In genomic region chr11:67022341-67022933, GRCh38 we compare ENCODE assay signal across 7 cellular contexts. TPM values are rescaled to one million over a fixed set of nuclear protein-coding genes. Genes with fewer than 3 reads are reported as not detected.
DNase-seq lines count a peak whose midpoint lies in the region; ATAC-seq and TF ChIP-seq lines count a peak whose summit lies in the region.

No MANE protein-coding gene starts in this region.

- intact Hi-C loops in left cardiac atrium (cut with DNase I) = no loop called here
- intact Hi-C loops in gastrocnemius medialis (cut with DNase I; ENCODE audit: low total_unique reads) = no loop called here

- peak overlapping the region; percentile 54 to 79 (median 64) for H3K4me3 Mint-ChIP-seq in T-cell

- POLR2A ChIA-PET in T-cell (lab: Charles Lee) = interaction anchor here in 1 of 2 donors (0.5 kb wide), 1 partner anchor 675 kb away, joined by 5 read pairs; no protein-coding TSS in a partner anchor

- peaks cover 12 to 43% of the 10 kb centered on the region in 2 donors for H3K27me3 Mint-ChIP-seq in T-cell

- H3K4me3 ChIP-seq in gastrocnemius medialis = peak overlapping the region; percentile 47 to 59 (median 51)

- no peaks in the 10 kb centered on the region for H3K9me3 ChIP-seq in gastrocnemius medialis

- in situ Hi-C loops in gastrocnemius medialis (cut with MboI; ENCODE audit: low sequenced_read_pairs in 4 of 4) = no loop called here

- peaks cover 0 to 3% (median 0%) of the 10 kb centered on the region in 3 donors for H3K9me3 Mint-ChIP-seq in T-cell

- ATAC-seq in T-cell (replicated peaks in 1 of 4) = no peak
- peak; percentile 46 to 53 for ATAC-seq in left cardiac atrium
- ATAC-seq in gastrocnemius medialis = no peak

- H3K4me1 Mint-ChIP-seq in T-cell = peaks cover 29 to 35% (median 29%) of the 10 kb centered on the region in 3 donors

- peaks cover 0 to 14% (median 6%) of the 10 kb centered on the region in 3 donors for H3K27me3 ChIP-seq in gastrocnemius medialis

- no peaks in the 10 kb centered on the region for H3K36me3 ChIP-seq in gastrocnemius medialis

- CTCF ChIA-PET in T-cell (lab: Charles Lee) = no interaction called here

- peaks cover 8% of the 10 kb centered on the region in 2 donors for H3K4me1 ChIP-seq in gastrocnemius medialis

- no peak overlapping the region for H3K27ac ChIP-seq in gastrocnemius medialis

- no peak for TF ChIP-seq POLR2A in gastrocnemius medialis (IDR thresholded peaks at IDR 0.05)

- no peaks in the 10 kb centered on the region for H3K36me3 Mint-ChIP-seq in T-cell

- peak overlapping the region in 1 of 2 donors; percentile 57 for H3K27ac Mint-ChIP-seq in T-cell

- DNase-seq in HT1080 (ENCODE audit: low read depth) = peak; percentile 39
- DNase-seq in T-cell = no peak
- DNase-seq in left cardiac atrium = peak; percentile 44
- DNase-seq in gastrocnemius medialis = no peak
- DNase-seq in iPS-NIHi7 (ENCODE audit: extremely low spot score) = no peak
- no peak for DNase-seq in foreskin melanocyte
- DNase-seq in activated effector memory CD4-positive, alpha-beta T cell treated with Interleukin-2 at 50 U/mL for 16 hours = no peak

- no peak for TF ChIP-seq CTCF in gastrocnemius medialis (IDR thresholded peaks at IDR 0.05 in 4 of 5, conservative IDR thresholded peaks at IDR 0.05 in 1 of 5)

RNA-seq across cellular contexts. Expression of gene SYT12, which starts 0.5 kb away (rescaled TPM):
- 0.03 TPM in 1 of 2 replicates, not detected in the other for total RNA-seq in HT1080 (2014; rRNA removed; shearing (Covaris generic))
- polyA plus RNA-seq in HT1080 (2015; cell fraction: cytosol; rRNA removed) = 0.37 TPM in 1 of 2 replicates, not detected in the other
- polyA plus RNA-seq in HT1080 (2015; cell fraction: nucleus; rRNA removed) = 0.03 and 0.16 TPM in 2 replicates
- total RNA-seq in T-cell (under 1 TPM in 1 of 5 donors, not detected in 4; 0.20 TPM), left cardiac atrium (1 to 10 TPM in 1 of 2 donors, under 1 TPM in 1; 0.18 to 1.8 TPM), gastrocnemius medialis (under 1 TPM in 2 of 4 donors, not detected in 2; 0.33 to 0.64 TPM)

RNA-seq across cellular contexts. Expression of gene RHOD, which starts 34.2 kb away (rescaled TPM):
- total RNA-seq in HT1080 (2014; rRNA removed; shearing (Covaris generic)) = not detected in 2 replicates
- not detected in 2 replicates for polyA plus RNA-seq in HT1080 (2015; cell fraction: cytosol; rRNA removed)
- not detected in 2 replicates for polyA plus RNA-seq in HT1080 (2015; cell fraction: nucleus; rRNA removed)
- under 1 TPM in 3 of 5 donors, not detected in 2; 0.59 to 0.88 (median 0.66) TPM for total RNA-seq in T-cell
- total RNA-seq in left cardiac atrium = 10 to 100 TPM; 33.6 to 42.8 TPM
- total RNA-seq in gastrocnemius medialis = 10 to 100 TPM; 18.9 to 87.0 (median 24.4) TPM

RNA-seq across cellular contexts. Expression of gene C11orf86, which starts 47.3 kb away (rescaled TPM):
- total RNA-seq in HT1080 (2014; rRNA removed; shearing (Covaris generic)) = not detected in 2 replicates
- polyA plus RNA-seq in HT1080 (2015; cell fraction: cytosol; rRNA removed) = 0.14 TPM in 1 of 2 replicates, not detected in the other
- polyA plus RNA-seq in HT1080 (2015; cell fraction: nucleus; rRNA removed) = not detected in 2 replicates
- total RNA-seq in T-cell = not detected
- total RNA-seq in left cardiac atrium = not detected
- not detected for total RNA-seq in gastrocnemius medialis

Comparison
In these comparisons a context has a peak if more than half of its experiments do, and no peak if none do; other contexts are left out.
1. DNase-seq: peak in HT1080 (single experiment) and left cardiac atrium (single experiment); none in T-cell (0 of 34), gastrocnemius medialis (0 of 2), iPS-NIHi7 (single experiment), foreskin melanocyte (single experiment) and activated effector memory CD4-positive, alpha-beta T cell treated with Interleukin-2 at 50 U/mL for 16 hours (single experiment).
2. ATAC-seq: peak in left cardiac atrium (2 of 2); none in T-cell (0 of 4) and gastrocnemius medialis (0 of 2).
3. RNA of gene RHOD, which starts 34.2 kb away (total RNA-seq): 33.6 to 42.8 TPM in left cardiac atrium and 18.9 to 87.0 TPM in gastrocnemius medialis; 0.59 to 0.88 TPM in T-cell and not detected in HT1080; every median in the first group is over 10 times any median in the second.